8 cellular contexts compared by ENCODE assay signal in the genomic region with DNA sequence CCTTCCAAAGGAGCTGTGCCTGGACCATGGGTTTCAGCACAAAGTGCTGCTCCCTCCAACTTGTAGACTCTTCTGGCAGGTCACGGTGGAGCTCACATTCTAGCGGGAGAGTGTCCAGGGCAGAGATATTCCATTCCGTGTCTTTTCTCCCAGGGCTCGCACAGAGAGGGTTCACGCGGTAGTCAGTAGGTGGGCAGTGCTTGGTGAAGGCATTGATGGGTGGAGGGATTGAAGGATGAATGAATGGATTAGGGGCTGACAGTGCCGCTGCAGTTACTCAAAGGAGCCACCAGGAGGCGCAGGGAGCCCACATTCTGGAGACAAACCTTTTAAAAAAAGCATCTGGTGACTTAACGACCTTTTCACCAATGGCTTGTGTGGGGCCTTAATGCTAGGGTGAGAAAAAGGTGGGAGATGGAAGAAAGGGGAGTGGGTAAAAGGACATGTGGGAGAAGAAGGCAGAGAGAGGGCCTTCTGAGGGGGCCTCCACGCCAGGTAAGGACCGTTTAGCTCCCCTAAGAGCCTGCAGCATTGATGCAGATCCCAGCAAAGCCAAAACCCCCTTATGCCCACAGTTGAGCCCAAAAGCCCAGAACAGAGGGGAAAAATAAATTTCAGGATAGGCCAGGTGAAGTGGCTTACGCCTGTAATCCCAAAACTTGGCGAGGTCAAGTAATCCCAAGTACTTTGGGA. TPM values are rescaled to one million over a fixed set of nuclear protein-coding genes. Genes with fewer than 3 reads are reported as not detected.
DNase-seq lines count a peak whose midpoint lies in the region; ATAC-seq, FAIRE-seq and TF ChIP-seq lines count a peak whose summit lies in the region.

No MANE protein-coding gene starts in this region.

- H3K27me3 ChIP-seq in osteoblast (ENCODE audit: insufficient read depth, low read length) = no peaks in the 10 kb centered on the region
- H3K27me3 ChIP-seq in upper lobe of left lung = no peaks in the 10 kb centered on the region

- H3K4me3 ChIP-seq in fibroblast of villous mesenchyme (ENCODE audit: low read depth, low read length) = no peak overlapping the region
- no peak overlapping the region for H3K4me3 ChIP-seq in osteoblast (ENCODE audit: insufficient read depth, low read length)
- no peak overlapping the region for H3K4me3 ChIP-seq in upper lobe of left lung

- ATAC-seq in upper lobe of left lung (ENCODE audit: low FRiP score in 2 of 2) (peak in 1 of 2 donors; percentile 73), HG03571 (IDR thresholded peaks at IDR 0.05; ENCODE audit: unreplicated experiment) (no peak)

- H3K36me3 Mint-ChIP-seq in activated T-helper 1 cell treated with anti-CD3 and anti-CD28 coated beads, Interleukin-12 subunit alpha, Interleukin-12 subunit beta, Interleukin-2, Interleukin-4 antibody, amounts not matched to agents 30 ng/mL and 10 ng/mL and 1 ng/mL, durations not matched to agents 14 hours and 24 hours and 36 hours (ENCODE audit: low read depth) = no peaks in the 10 kb centered on the region

- H3K36me3 ChIP-seq in osteoblast (ENCODE audit: insufficient read depth, low read length) (no peaks in the 10 kb centered on the region), upper lobe of left lung (no peaks in the 10 kb centered on the region)

- H3K4me1 Mint-ChIP-seq in activated T-helper 1 cell treated with anti-CD3 and anti-CD28 coated beads, Interleukin-12 subunit alpha, Interleukin-12 subunit beta, Interleukin-2, Interleukin-4 antibody, amounts not matched to agents 30 ng/mL and 10 ng/mL and 1 ng/mL, durations not matched to agents 14 hours and 24 hours and 36 hours (ENCODE audit: low read depth) = peaks cover 15% of the 10 kb centered on the region

- no peaks in the 10 kb centered on the region for H4K20me1 ChIP-seq in osteoblast (ENCODE audit: insufficient read depth, low read length)

- H3K27me3 Mint-ChIP-seq in activated T-helper 1 cell treated with anti-CD3 and anti-CD28 coated beads, Interleukin-12 subunit alpha, Interleukin-12 subunit beta, Interleukin-2, Interleukin-4 antibody, amounts not matched to agents 30 ng/mL and 10 ng/mL and 1 ng/mL, durations not matched to agents 14 hours and 24 hours and 36 hours (ENCODE audit: insufficient read depth) = peaks cover 14% of the 10 kb centered on the region

- no peak for TF ChIP-seq POLR2A in upper lobe of left lung (IDR thresholded peaks at IDR 0.05)

- no peak overlapping the region for H3K4me2 ChIP-seq in osteoblast (ENCODE audit: insufficient read depth, low read length)

- TF ChIP-seq CTCF in fibroblast of villous mesenchyme (IDR thresholded peaks at IDR 0.05; ENCODE audit: insufficient read depth, low read depth, low read length) (peak; percentile 99), osteoblast (IDR thresholded peaks at IDR 0.05; ENCODE audit: extremely low read depth, low read depth, low read length) (peak; percentile 99), upper lobe of left lung (IDR thresholded peaks at IDR 0.05) (peak; percentile 94 to 99 (median 96))

- H3K4me3 Mint-ChIP-seq in activated T-helper 1 cell treated with anti-CD3 and anti-CD28 coated beads, Interleukin-12 subunit alpha, Interleukin-12 subunit beta, Interleukin-2, Interleukin-4 antibody, amounts not matched to agents 30 ng/mL and 10 ng/mL and 1 ng/mL, durations not matched to agents 14 hours and 24 hours and 36 hours = no peak overlapping the region

- no peak for TF ChIP-seq EP300 in upper lobe of left lung (IDR thresholded peaks at IDR 0.05)

- no peak overlapping the region for H3K27ac Mint-ChIP-seq in activated T-helper 1 cell treated with anti-CD3 and anti-CD28 coated beads, Interleukin-12 subunit alpha, Interleukin-12 subunit beta, Interleukin-2, Interleukin-4 antibody, amounts not matched to agents 30 ng/mL and 10 ng/mL and 1 ng/mL, durations not matched to agents 14 hours and 24 hours and 36 hours

- intact Hi-C loops in activated T-helper 1 cell treated with anti-CD3 and anti-CD28 coated beads, Interleukin-12 subunit alpha, Interleukin-12 subunit beta, Interleukin-2, Interleukin-4 antibody, amounts not matched to agents 30 ng/mL and 10 ng/mL and 1 ng/mL, durations not matched to agents 14 hours and 24 hours and 36 hours (cut with micrococcal nuclease) = loop anchor here (1.0 to 5.0 kb wide), 5 partner anchors 71 to 397 kb away; no protein-coding TSS in a partner anchor

- H3K4me1 ChIP-seq in osteoblast (ENCODE audit: insufficient read depth, low read length) (no peaks in the 10 kb centered on the region), upper lobe of left lung (peaks cover 0 to 6% (median 3%) of the 10 kb centered on the region in 4 donors)

- no peak overlapping the region for H3K27ac ChIP-seq in osteoblast (ENCODE audit: low read depth, low read length)
- no peak overlapping the region for H3K27ac ChIP-seq in upper lobe of left lung

- H3K9me3 Mint-ChIP-seq in activated T-helper 1 cell treated with anti-CD3 and anti-CD28 coated beads, Interleukin-12 subunit alpha, Interleukin-12 subunit beta, Interleukin-2, Interleukin-4 antibody, amounts not matched to agents 30 ng/mL and 10 ng/mL and 1 ng/mL, durations not matched to agents 14 hours and 24 hours and 36 hours = no peaks in the 10 kb centered on the region

- H3K9me3 ChIP-seq in osteoblast (ENCODE audit: low read depth, low read length) = no peaks in the 10 kb centered on the region
- H3K9me3 ChIP-seq in upper lobe of left lung = no peaks in the 10 kb centered on the region

- FAIRE-seq in RCC 7860 (lab: Jason Lieb, UNC) = no peak

- no peak overlapping the region for H2AFZ ChIP-seq in osteoblast (ENCODE audit: low read length)

- DNase-seq in DMS153 (lab: John Stamatoyannopoulos, UW) (peak; percentile 4), KG1 (lab: John Stamatoyannopoulos, UW) (peak; percentile 20), RCC 7860 (ENCODE audit: low spot score) (peak; percentile 37), fibroblast of villous mesenchyme (ENCODE audit: low read depth) (peak; percentile 55), osteoblast (ENCODE audit: insufficient read length, low spot score, missing footprints) (peak; percentile 90), upper lobe of left lung (peak in 1 of 2 donors; percentile 64)
- DNase-seq in activated T-helper 1 cell treated with anti-CD3 and anti-CD28 coated beads, Interleukin-12 subunit alpha, Interleukin-12 subunit beta, Interleukin-2, Interleukin-4 antibody, amounts not matched to agents 30 ng/mL and 10 ng/mL and 1 ng/mL, durations not matched to agents 14 hours and 24 hours and 36 hours (ENCODE audit: low spot score) = peak; percentile 48

- H3K79me2 ChIP-seq in osteoblast (ENCODE audit: insufficient read depth, low read length) = no peaks in the 10 kb centered on the region

- 26 to 30% methylated on average over 13 of the region's 13 CpGs for WGBS in upper lobe of left lung, 2 donors

RNA-seq across cellular contexts. Expression of gene FAM110A, which starts 17.5 kb away (rescaled TPM):
- total RNA-seq in activated T-helper 1 cell treated with anti-CD3 and anti-CD28 coated beads, Interleukin-12 subunit alpha, Interleukin-12 subunit beta, Interleukin-2, Interleukin-4 antibody, amounts not matched to agents 30 ng/mL and 10 ng/mL and 1 ng/mL, durations not matched to agents 14 hours and 24 hours and 36 hours = 19.0 and 21.1 TPM in 2 replicates
- total RNA-seq in fibroblast of villous mesenchyme = 4.2 and 5.2 TPM in 2 replicates
- 8.5 and 9.8 TPM in 2 replicates for total RNA-seq in osteoblast
- 10 to 100 TPM; 13.2 to 27.9 (median 19.9) TPM for total RNA-seq in upper lobe of left lung

RNA-seq across cellular contexts. Expression of gene SLC52A3, which starts 47.8 kb away (rescaled TPM):
- not detected in 2 replicates for total RNA-seq in activated T-helper 1 cell treated with anti-CD3 and anti-CD28 coated beads, Interleukin-12 subunit alpha, Interleukin-12 subunit beta, Interleukin-2, Interleukin-4 antibody, amounts not matched to agents 30 ng/mL and 10 ng/mL and 1 ng/mL, durations not matched to agents 14 hours and 24 hours and 36 hours
- total RNA-seq in fibroblast of villous mesenchyme (not detected in 2 replicates), osteoblast (not detected in 2 replicates), upper lobe of left lung (1 to 10 TPM in 5 of 6 donors, under 1 TPM in 1; 0.89 to 3.5 (median 3.1) TPM)
